Comparison of ENCODE assay signal across 13 cellular contexts in the genomic region with DNA sequence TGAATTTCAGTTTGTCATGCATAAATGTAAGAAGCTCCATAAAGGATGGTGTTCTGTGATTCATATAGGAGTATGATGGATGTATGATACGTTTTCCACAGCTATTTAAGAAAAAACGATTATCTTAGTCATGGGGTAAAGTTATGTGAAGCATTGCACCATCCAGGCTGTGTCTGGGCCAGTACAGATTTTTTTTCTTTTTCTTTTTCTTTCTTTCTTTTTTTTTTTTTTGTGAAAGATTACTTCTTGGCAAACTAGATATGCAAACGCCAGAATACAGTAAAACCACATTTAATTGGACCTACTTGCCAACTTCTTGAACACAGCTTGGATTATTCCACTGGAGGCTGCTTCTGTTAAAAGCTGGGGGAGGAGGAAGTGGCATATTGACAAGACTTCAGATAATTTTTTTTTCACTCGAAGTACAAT. TPM values are rescaled to one million over a fixed set of nuclear protein-coding genes. Genes with fewer than 3 reads are reported as not detected.
A peak's percentile ranks its signal among the peaks of the same experiment; 100 is the strongest.
DNase-seq lines count a peak whose midpoint lies in the region; ATAC-seq, FAIRE-seq and TF ChIP-seq lines count a peak whose summit lies in the region.
"Had no signal": no experiment of that assay in that cellular context is flagged by ENCODE, and none has a peak within 500 bp of the region (broad histone marks: within the 10 kb centered on the region; RNA-seq: fewer than 3 reads in every experiment).

No MANE protein-coding gene starts in this region.

- H3K4me2 ChIP-seq in astrocyte (ENCODE audit: low read length): peak overlapping the region; percentile 28

- no peaks in the 10 kb centered on the region for H3K36me3 ChIP-seq in astrocyte (ENCODE audit: insufficient read depth, low read length)
- H3K36me3 ChIP-seq: transverse colon had no signal

- no peak overlapping the region for H3K9ac ChIP-seq in astrocyte (ENCODE audit: low read length)

- H3K27ac Mint-ChIP-seq in astrocyte (ENCODE audit: unreplicated experiment) (no peak overlapping the region), immature natural killer cell (no peak overlapping the region)
- H3K27ac Mint-ChIP-seq: activated naive CD4-positive, alpha-beta T cell treated with anti-CD3 and anti-CD28 coated beads, Interleukin-2, amount 50 U/mL, for 24 hours had no signal

- FAIRE-seq in astrocyte (lab: Jason Lieb, UNC): peak; percentile 45

- H3K27me3 Mint-ChIP-seq in astrocyte (ENCODE audit: low read depth, unreplicated experiment): no peaks in the 10 kb centered on the region
- peaks cover 1 to 8% (median 1%) of the 10 kb centered on the region in 3 donors for H3K27me3 Mint-ChIP-seq in immature natural killer cell (ENCODE audit: low read depth in 3 of 3)
- H3K27me3 Mint-ChIP-seq: activated naive CD4-positive, alpha-beta T cell treated with anti-CD3 and anti-CD28 coated beads, Interleukin-2, amount 50 U/mL, for 24 hours; CD4-positive, alpha-beta memory T cell had no signal

- H3K4me3 Mint-ChIP-seq in astrocyte (ENCODE audit: unreplicated experiment): no peak overlapping the region
- H3K4me3 Mint-ChIP-seq in immature natural killer cell: no peak overlapping the region
- H3K4me3 Mint-ChIP-seq: activated naive CD4-positive, alpha-beta T cell treated with anti-CD3 and anti-CD28 coated beads, Interleukin-2, amount 50 U/mL, for 24 hours; CD4-positive, alpha-beta memory T cell had no signal

- H3K9me3 ChIP-seq in astrocyte (ENCODE audit: insufficient read depth, low read depth, low read length): no peaks in the 10 kb centered on the region
- H3K9me3 ChIP-seq: transverse colon had no signal

- H3K36me3 Mint-ChIP-seq in astrocyte (ENCODE audit: low read depth, unreplicated experiment) (no peaks in the 10 kb centered on the region), immature natural killer cell (peaks cover 0 to 4% (median 0%) of the 10 kb centered on the region in 3 donors)
- H3K36me3 Mint-ChIP-seq: activated naive CD4-positive, alpha-beta T cell treated with anti-CD3 and anti-CD28 coated beads, Interleukin-2, amount 50 U/mL, for 24 hours; CD4-positive, alpha-beta memory T cell had no signal

- H3K79me2 ChIP-seq in astrocyte (ENCODE audit: insufficient read depth, low read length): no peaks in the 10 kb centered on the region

- H2AFZ ChIP-seq in astrocyte (ENCODE audit: low read depth, low read length): no peak overlapping the region

- H3K4me1 ChIP-seq in astrocyte (ENCODE audit: insufficient read depth, low read length): peaks cover 19% of the 10 kb centered on the region
- peaks cover 4% of the 10 kb centered on the region for H3K4me1 ChIP-seq in foreskin keratinocyte

- H3K27ac ChIP-seq in astrocyte (ENCODE audit: low read depth, low read length) (no peak overlapping the region), foreskin keratinocyte (no peak overlapping the region)
- H3K27ac ChIP-seq: transverse colon had no signal

- H3K27me3 ChIP-seq in astrocyte (ENCODE audit: insufficient read depth, low read length) (no peaks in the 10 kb centered on the region), foreskin keratinocyte (no peaks in the 10 kb centered on the region)
- H3K27me3 ChIP-seq: transverse colon had no signal

- H3K9me3 Mint-ChIP-seq in astrocyte (ENCODE audit: unreplicated experiment) (no peaks in the 10 kb centered on the region), immature natural killer cell (no peaks in the 10 kb centered on the region)
- H3K9me3 Mint-ChIP-seq: activated naive CD4-positive, alpha-beta T cell treated with anti-CD3 and anti-CD28 coated beads, Interleukin-2, amount 50 U/mL, for 24 hours had no signal

- TF ChIP-seq CTCF in astrocyte (IDR thresholded peaks at IDR 0.05; ENCODE audit: insufficient read depth, low read depth, low read length) (no peak), foreskin keratinocyte (conservative IDR thresholded peaks at IDR 0.05) (no peak)

- H3K4me1 Mint-ChIP-seq in astrocyte (ENCODE audit: low read depth, unreplicated experiment) (peaks cover 9% of the 10 kb centered on the region), immature natural killer cell (no peaks in the 10 kb centered on the region)

- ATAC-seq in foreskin keratinocyte: peak; percentile 92

- DNase-seq in AG08395 (ENCODE audit: low spot score) (peak; percentile 69), M059J (ENCODE audit: low read depth) (peak; percentile 47), astrocyte (ENCODE audit: low read depth) (peak; percentile 93), foreskin keratinocyte (peak; percentile 52 to 74), GOT3 (lab: John Stamatoyannopoulos, UW) (no peak), immature natural killer cell (no peak), NCI-H1092 treated with DMSO at 0.1 percent for 48 hours (lab: John Stamatoyannopoulos, UW) (no peak), NCI-H1436 treated with DMSO at 0.1 percent for 48 hours (lab: John Stamatoyannopoulos, UW) (no peak)
- DNase-seq: CD4-positive, alpha-beta memory T cell; KG1; NCI-H345; transverse colon had no signal

- H3K4me3 ChIP-seq in astrocyte (ENCODE audit: insufficient read depth, low read depth, low read length): no peak overlapping the region
- H3K4me3 ChIP-seq: transverse colon had no signal

- no peaks in the 10 kb centered on the region for H4K20me1 ChIP-seq in astrocyte (ENCODE audit: insufficient read depth, low read length)

RNA-seq across cellular contexts. Expression of a gene that starts 14.9 kb away (rescaled TPM):
- total RNA-seq in M059J (2014; rRNA removed; shearing (Covaris generic)): 18.7 and 29.4 TPM in 2 replicates
- total RNA-seq in astrocyte (15.5 and 19.2 TPM in 2 replicates), foreskin keratinocyte (6.6 and 8.5 TPM in 2 replicates)
- polyA plus RNA-seq in foreskin keratinocyte (2.1 and 3.1 TPM in 2 replicates), immature natural killer cell (under 1 TPM; 0.25 to 0.99 (median 0.72) TPM)

Comparison
In these comparisons a context has a peak if more than half of its experiments do, and no peak if none do; other contexts are left out.
1. DNase-seq: peak in AG08395 (single experiment), M059J (single experiment), astrocyte (single experiment) and foreskin keratinocyte (2 of 2); none in GOT3 (single experiment), immature natural killer cell (0 of 3), NCI-H1092 treated with DMSO at 0.1 percent for 48 hours (single experiment) and NCI-H1436 treated with DMSO at 0.1 percent for 48 hours (single experiment).